Comparison of ENCODE assay signal across 19 cellular contexts in the genomic region with DNA sequence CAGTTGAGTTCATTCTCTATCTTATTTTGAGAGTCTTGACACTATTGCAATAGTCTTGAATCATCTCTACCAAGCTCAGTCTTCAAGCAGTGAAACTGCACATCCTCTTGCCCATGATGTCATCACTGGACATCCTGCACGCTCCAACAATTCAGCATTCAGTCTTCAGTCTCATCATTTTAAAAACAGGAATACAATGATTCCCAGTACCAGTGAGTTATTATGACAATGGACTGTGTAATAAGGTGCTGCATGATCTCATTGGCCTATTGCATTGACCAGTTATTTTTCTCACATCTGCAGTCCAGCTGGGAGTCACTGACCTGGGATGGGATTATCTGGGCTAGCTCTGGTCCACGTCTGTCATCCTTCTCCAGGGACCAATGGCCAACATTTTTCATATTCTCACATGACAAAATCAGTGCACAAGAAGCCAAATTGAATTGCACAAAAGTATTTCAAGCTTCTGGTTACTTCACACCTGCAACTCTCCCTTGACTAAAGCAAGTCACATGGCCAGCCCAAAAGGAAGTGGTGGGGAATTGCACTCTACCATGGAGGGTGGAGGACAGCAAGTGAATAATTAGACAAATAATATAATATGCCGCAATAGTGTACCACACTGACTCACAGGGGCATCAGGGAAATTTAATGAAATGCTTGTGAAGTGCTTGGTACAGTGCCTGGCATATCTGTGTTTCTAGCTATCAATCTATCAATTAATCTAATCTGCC. TPM values are rescaled to one million over a fixed set of nuclear protein-coding genes. Genes with fewer than 3 reads are reported as not detected.
A peak's percentile ranks its signal among the peaks of the same experiment; 100 is the strongest.
DNase-seq lines count a peak whose midpoint lies in the region; ATAC-seq and TF ChIP-seq lines count a peak whose summit lies in the region.
"Had no signal": no experiment of that assay in that cellular context is flagged by ENCODE, and none has a peak within 500 bp of the region (broad histone marks: within the 10 kb centered on the region; RNA-seq: fewer than 3 reads in every experiment).

No MANE protein-coding gene starts in this region.

- no peak overlapping the region for H3K27ac ChIP-seq in PC-3 (ENCODE audit: low read length)
- H3K27ac ChIP-seq in neural progenitor cell: no peak overlapping the region

- no peak overlapping the region for H3K27ac Mint-ChIP-seq in neural progenitor cell
- H3K27ac Mint-ChIP-seq: B cell had no signal

- TF ChIP-seq CTCF in PC-3 (conservative IDR thresholded peaks at IDR 0.05; ENCODE audit: low read depth, low read length) (no peak), fibroblast of mammary gland (conservative IDR thresholded peaks at IDR 0.05; ENCODE audit: control insufficient read depth, insufficient read depth, low read depth, low read length) (no peak), neural progenitor cell (IDR thresholded peaks at IDR 0.05) (no peak), GM10266 (IDR thresholded peaks at IDR 0.05; ENCODE audit: control insufficient read depth, insufficient read depth, low read depth, missing control alignments) (no peak)

- H3K9ac ChIP-seq in PC-3 (ENCODE audit: low read length) (no peak overlapping the region), neural progenitor cell (no peak overlapping the region)

- H2AFZ ChIP-seq in PC-3 (ENCODE audit: low read length) (no peak overlapping the region), neural progenitor cell (replicated peaks) (no peak overlapping the region)

- H3K36me3 Mint-ChIP-seq in neural progenitor cell: no peaks in the 10 kb centered on the region

- DNase-seq in Caki2 (ENCODE audit: low read depth): peak; percentile 86
- peak; percentile 17 for DNase-seq in PC-3
- DNase-seq in fibroblast of mammary gland (ENCODE audit: low read depth): peak; percentile 33
- peak; percentile 27 for DNase-seq in renal cortical epithelial cell (ENCODE audit: low read depth)
- no peak for DNase-seq in neural progenitor cell (ENCODE audit: low spot score)
- no peak for DNase-seq in HPDE6-E6E7 (ENCODE audit: extremely low spot score)
- DNase-seq in GM10266 (ENCODE audit: extremely low spot score): no peak
- DNase-seq: COR-L47, GF-D8, NCI-H1105 treated with DMSO at 0.1 percent for 48 hours, NCI-H1694, NCI-H2081 treated with DMSO at 0.1 percent for 48 hours, NCI-H446 treated with DMSO at 0.1 percent for 48 hours, NCI-H69, OCI-M1 had no signal

- H3F3A ChIP-seq in PC-3 (ENCODE audit: low read length, unreplicated experiment) (no peaks in the 10 kb centered on the region), neural progenitor cell (ENCODE audit: low read depth) (no peaks in the 10 kb centered on the region)

- no TSS peak for BruUV-seq in PC-3 (replicated peaks; lab: Mats Ljungman, UMichigan)

- no peaks in the 10 kb centered on the region for H3K79me2 ChIP-seq in PC-3 (ENCODE audit: low read length)
- H3K79me2 ChIP-seq in neural progenitor cell (ENCODE audit: low read depth): no peaks in the 10 kb centered on the region

- no peaks in the 10 kb centered on the region for H3K4me1 Mint-ChIP-seq in neural progenitor cell
- H3K4me1 Mint-ChIP-seq: B cell had no signal

- H3K9me3 ChIP-seq in PC-3 (ENCODE audit: low read length): no peaks in the 10 kb centered on the region
- H3K9me3 ChIP-seq in neural progenitor cell (ENCODE audit: low read depth): no peaks in the 10 kb centered on the region

- no peak overlapping the region for H3K4me3 Mint-ChIP-seq in neural progenitor cell
- H3K4me3 Mint-ChIP-seq: B cell had no signal

- H3K27me3 ChIP-seq in PC-3 (ENCODE audit: low read length): no peaks in the 10 kb centered on the region
- H3K27me3 ChIP-seq in neural progenitor cell: no peaks in the 10 kb centered on the region

- POLR2A ChIA-PET in PC-3 (lab: Charles Lee; ENCODE audit: unreplicated experiment): no interaction called here

- CTCF ChIA-PET in PC-3 (lab: Charles Lee): no interaction called here

- no peaks in the 10 kb centered on the region for H3K9me2 ChIP-seq in PC-3 (replicated peaks; ENCODE audit: low read length)

- peaks cover 14% of the 10 kb centered on the region for H3K4me1 ChIP-seq in PC-3 (ENCODE audit: insufficient read depth, low read length)
- no peaks in the 10 kb centered on the region for H3K4me1 ChIP-seq in neural progenitor cell

- H3K4me3 ChIP-seq in PC-3 (ENCODE audit: low read length): no peak overlapping the region
- no peak overlapping the region for H3K4me3 ChIP-seq in fibroblast of mammary gland (ENCODE audit: control insufficient read depth, low read depth, low read length)
- H3K4me3 ChIP-seq in neural progenitor cell: no peak overlapping the region
- H3K4me3 ChIP-seq: GM12878, K562 had no signal

- intact Hi-C loops in PC-3 (cut with micrococcal nuclease): no loop called here

- no peaks in the 10 kb centered on the region for H3K36me3 ChIP-seq in PC-3 (ENCODE audit: low read depth, low read length)
- H3K36me3 ChIP-seq in neural progenitor cell: no peaks in the 10 kb centered on the region

- H4K20me1 ChIP-seq in PC-3 (ENCODE audit: low read length) (no peaks in the 10 kb centered on the region), neural progenitor cell (ENCODE audit: low read depth) (no peaks in the 10 kb centered on the region)

- H3K27me3 Mint-ChIP-seq in neural progenitor cell (ENCODE audit: insufficient read depth, low read depth): peaks cover 12% of the 10 kb centered on the region

- ATAC-seq in PC-3: no peak
- ATAC-seq: GM12878, K562 had no signal

- peaks cover 4% of the 10 kb centered on the region for H3K9me3 Mint-ChIP-seq in neural progenitor cell

- H3K4me2 ChIP-seq in PC-3 (ENCODE audit: low read length): no peak overlapping the region
- no peak overlapping the region for H3K4me2 ChIP-seq in neural progenitor cell

- in situ Hi-C loops in Caki2 (cut with HindIII; ENCODE audit: low pct_unique_long_range_greater_than_20kb, low sequenced_read_pairs): no loop called here

RNA-seq across cellular contexts. Expression of gene CST2, which starts 6.4 kb away (rescaled TPM):
- 240 and 270 TPM in 2 replicates for total RNA-seq in Caki2 (2014; rRNA removed; shearing (Covaris generic); ENCODE audit: low replicate concordance)
- total RNA-seq in PC-3 (2014; rRNA removed): not detected in 2 replicates
- not detected in 2 replicates for total RNA-seq in renal cortical epithelial cell
- not detected in 2 replicates for total RNA-seq in neural progenitor cell (ENCODE audit: low replicate concordance)
- total RNA-seq: B cell, GM12878, H1, K562 had no signal

RNA-seq across cellular contexts. Expression of gene CST5, which starts 46.6 kb away (rescaled TPM):
- not detected in 2 replicates for total RNA-seq in Caki2 (2014; rRNA removed; shearing (Covaris generic); ENCODE audit: low replicate concordance)
- total RNA-seq in PC-3 (2014; rRNA removed) (not detected in 2 replicates), renal cortical epithelial cell (not detected in 2 replicates), neural progenitor cell (ENCODE audit: low replicate concordance) (not detected in 2 replicates)
- total RNA-seq: B cell, GM12878, H1, K562 had no signal

Comparison
In these comparisons a context has a peak if more than half of its experiments do, and no peak if none do; other contexts are left out.
1. DNase-seq: peak in Caki2 (single experiment), PC-3 (single experiment), fibroblast of mammary gland (single experiment) and renal cortical epithelial cell (single experiment); none in neural progenitor cell (single experiment), HPDE6-E6E7 (single experiment) and GM10266 (single experiment).
2. RNA of gene CST2, which starts 6.4 kb away (total RNA-seq): 240 to 270 TPM in Caki2; not detected in PC-3, not detected in renal cortical epithelial cell and not detected in neural progenitor cell; every median in the first group is over 100 times any median in the second.